ENCODE assay signal across 13 cellular contexts in the genomic region with DNA sequence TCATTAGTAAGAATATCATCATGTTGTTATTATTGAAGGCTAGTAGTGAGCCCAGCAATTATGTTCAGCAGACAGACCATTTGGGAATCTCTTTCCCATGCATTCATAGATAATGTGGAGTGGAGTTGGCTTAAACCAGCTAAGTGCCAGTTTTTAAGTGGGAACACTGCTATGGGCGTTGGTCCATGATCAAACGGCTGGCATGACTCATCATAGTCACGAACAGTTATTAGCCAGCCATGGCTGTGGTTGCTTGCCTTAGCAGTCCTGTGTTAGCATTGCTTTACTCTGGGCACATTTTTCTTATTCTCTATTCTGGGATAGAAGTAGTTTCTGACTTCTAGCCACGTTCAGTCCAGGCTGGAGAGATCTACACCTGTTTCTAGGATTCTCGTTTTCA. TPM values are rescaled to one million over a fixed set of nuclear protein-coding genes. Genes with fewer than 3 reads are reported as not detected.
DNase-seq lines count a peak whose midpoint lies in the region; ATAC-seq and TF ChIP-seq lines count a peak whose summit lies in the region.
"Had no signal": no experiment of that assay in that cellular context is flagged by ENCODE, and none has a peak within 500 bp of the region (broad histone marks: within the 10 kb centered on the region; RNA-seq: fewer than 3 reads in every experiment).

No MANE protein-coding gene starts in this region.

- TF ChIP-seq CTCF in left ventricle myocardium inferior (IDR thresholded peaks at IDR 0.05; ENCODE audit: borderline replicate concordance) (no peak), fibroblast of pulmonary artery (IDR thresholded peaks at IDR 0.05; ENCODE audit: low read length, missing control alignments) (no peak), upper lobe of right lung (IDR thresholded peaks at IDR 0.05) (no peak)

- no peaks in the 10 kb centered on the region for H3K9me3 ChIP-seq in left ventricle myocardium inferior (replicated peaks)
- no peaks in the 10 kb centered on the region for H3K9me3 ChIP-seq in upper lobe of right lung
- H3K9me3 ChIP-seq: BE2C, spleen had no signal

- H3K27me3 ChIP-seq in left ventricle myocardium inferior (ENCODE audit: low read depth) (no peaks in the 10 kb centered on the region), upper lobe of right lung (no peaks in the 10 kb centered on the region)
- H3K27me3 ChIP-seq: BE2C, spleen had no signal

- H3K4me3 ChIP-seq in left ventricle myocardium inferior = no peak overlapping the region
- no peak overlapping the region for H3K4me3 ChIP-seq in fibroblast of pulmonary artery (replicated peaks; ENCODE audit: low read depth, low read length)
- no peak overlapping the region for H3K4me3 ChIP-seq in upper lobe of right lung
- H3K4me3 ChIP-seq: spleen had no signal

- H3K4me1 ChIP-seq in left ventricle myocardium inferior (peaks cover 19% of the 10 kb centered on the region), upper lobe of right lung (no peaks in the 10 kb centered on the region)
- H3K4me1 ChIP-seq: BE2C, spleen had no signal

- H3K36me3 ChIP-seq in left ventricle myocardium inferior (peaks cover 95% of the 10 kb centered on the region), upper lobe of right lung (peaks cover 99% of the 10 kb centered on the region)

- intact Hi-C loops in Right ventricle myocardium superior (cut with DNase I) (no loop called here), left ventricle myocardium inferior (cut with micrococcal nuclease) (no loop called here), upper lobe of right lung (cut with DNase I) (no loop called here)

- H3K27ac ChIP-seq in left ventricle myocardium inferior (replicated peaks) = no peak overlapping the region
- no peak overlapping the region for H3K27ac ChIP-seq in upper lobe of right lung
- H3K27ac ChIP-seq: spleen had no signal

- ATAC-seq in Right ventricle myocardium superior (ENCODE audit: poor library complexity) (peak; percentile 85), upper lobe of right lung (peak; percentile 69)

- DNase-seq in Right ventricle myocardium superior (no peak), left ventricle myocardium inferior (no peak), SW480 (ENCODE audit: low spot score) (peak; percentile 89), fibroblast of pulmonary artery (ENCODE audit: low read depth) (peak; percentile 65), upper lobe of right lung (no peak), SIG-M5 (lab: John Stamatoyannopoulos, UW) (no peak)
- no peak for DNase-seq in stimulated activated CD4-positive, alpha-beta T cell treated with anti-CD3 and anti-CD28 coated beads, Interleukin-4, amount 100 ng/mL, for 4 hours
- DNase-seq in activated CD4-positive, alpha-beta T cell treated with anti-CD3 and anti-CD28 coated beads, Interleukin-2, amount 50 U/mL, for 48 hours = no peak
- DNase-seq: activated T-cell treated with anti-CD3 and anti-CD28 coated beads, Interleukin-2, amount 50 U/mL, for 24 hours; BE2C; effector CD4-positive, alpha-beta T cell; spleen had no signal

RNA-seq across cellular contexts. Expression of a gene that starts 17.7 kb away (rescaled TPM):
- total RNA-seq in Right ventricle myocardium superior (41.1 TPM), left ventricle myocardium inferior (44.2 TPM), upper lobe of right lung (68.0 TPM)

RNA-seq across cellular contexts. Expression of a gene that starts 17.8 kb away (rescaled TPM):
- total RNA-seq in Right ventricle myocardium superior (1.7 TPM), left ventricle myocardium inferior (2.4 TPM), upper lobe of right lung (3.9 TPM)

RNA-seq across cellular contexts. Expression of a gene that starts 28.7 kb away (rescaled TPM):
- not detected for total RNA-seq in Right ventricle myocardium superior
- not detected for total RNA-seq in left ventricle myocardium inferior
- not detected for total RNA-seq in upper lobe of right lung
- total RNA-seq: lung microvascular endothelial cell, spleen had no signal

RNA-seq across cellular contexts. Expression of a gene that starts 42.2 kb away (rescaled TPM):
- total RNA-seq in Right ventricle myocardium superior (not detected), left ventricle myocardium inferior (not detected), upper lobe of right lung (not detected)
- total RNA-seq: lung microvascular endothelial cell had no signal

RNA-seq across cellular contexts. Expression of a gene that starts 48.0 kb away (rescaled TPM):
- total RNA-seq in Right ventricle myocardium superior (0.19 TPM), left ventricle myocardium inferior (not detected), upper lobe of right lung (not detected)
- total RNA-seq: lung microvascular endothelial cell had no signal

Comparison
In these comparisons a context has a peak if more than half of its experiments do, and no peak if none do; other contexts are left out.
1. DNase-seq: peak in SW480 (single experiment) and fibroblast of pulmonary artery (single experiment); none in Right ventricle myocardium superior (single experiment), left ventricle myocardium inferior (single experiment), upper lobe of right lung (single experiment), stimulated activated CD4-positive, alpha-beta T cell treated with anti-CD3 and anti-CD28 coated beads, Interleukin-4, amount 100 ng/mL, for 4 hours (0 of 2), activated CD4-positive, alpha-beta T cell treated with anti-CD3 and anti-CD28 coated beads, Interleukin-2, amount 50 U/mL, for 48 hours (0 of 2) and SIG-M5 (single experiment).